In the genomic region with DNA sequence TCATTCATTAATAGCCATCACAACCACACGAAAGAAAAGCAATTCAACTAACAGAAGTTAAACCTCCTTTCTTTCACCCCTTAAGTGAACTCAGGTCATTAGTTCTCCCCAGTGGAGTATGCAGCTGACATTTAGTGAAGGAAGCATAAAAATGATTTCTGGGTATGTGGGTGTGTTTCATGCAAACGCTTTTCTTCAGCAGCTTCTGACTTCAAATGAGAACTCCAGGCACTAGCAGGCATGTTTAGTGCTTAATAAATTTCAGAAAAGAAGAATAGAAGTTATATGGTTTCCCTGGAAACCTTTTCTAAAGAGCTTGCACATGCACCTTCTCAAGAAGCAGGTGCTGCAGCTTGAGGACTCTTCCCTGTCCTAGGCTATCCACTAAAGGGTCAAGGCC, we compare ENCODE assay signal across 29 cellular contexts.
"Had no signal": no experiment of that assay in that cellular context is flagged by ENCODE, and none has a peak within 500 bp of the region (broad histone marks: within the 10 kb centered on the region; RNA-seq: fewer than 3 reads in every experiment).

No MANE protein-coding gene starts in this region.

- ATAC-seq: activated CD8-positive, alpha-beta memory T cell treated with anti-CD3 and anti-CD28 coated beads, Interleukin-2, amount 10 ng/mL, durations not matched to agents 7 days and 5 days; activated CD8-positive, alpha-beta T cell treated with anti-CD3 and anti-CD28 coated beads, Interleukin-2, amount 10 ng/mL, durations not matched to agents 7 days and 5 days; body of pancreas had no signal

- H3K27ac ChIP-seq: adrenal gland, body of pancreas, brain microvascular endothelial cell, breast epithelium, VCaP had no signal

- H3K9me3 ChIP-seq: adrenal gland, body of pancreas, breast epithelium had no signal

- H3K4me1 ChIP-seq: adrenal gland, body of pancreas, breast epithelium had no signal

- H3K36me3 ChIP-seq: adrenal gland, brain microvascular endothelial cell, breast epithelium had no signal

- H3K4me3 ChIP-seq: adrenal gland, body of pancreas, breast epithelium had no signal

- DNase-seq: activated B cell treated with CpG ODN at 0.5 μM for 24 hours; activated CD4-positive, alpha-beta memory T cell treated with anti-CD3 and anti-CD28 coated beads, Interleukin-2, amount 10 ng/mL, durations not matched to agents 7 days and 5 days; activated CD4-positive, alpha-beta T cell treated with anti-CD3 and anti-CD28 coated beads for 4 hours; activated CD4-positive, alpha-beta T cell treated with anti-CD3 and anti-CD28 coated beads, Interleukin-2, amount 10 ng/mL, durations not matched to agents 7 days and 5 days; activated CD4-positive, alpha-beta T cell treated with anti-CD3 and anti-CD28 coated beads, Interleukin-2, amount 50 U/mL, for 48 hours; activated CD4-positive, CD25-positive, alpha-beta regulatory T cell treated with anti-CD3 and anti-CD28 coated beads, Interleukin-2, amount 50 U/mL, for 72 hours; activated CD8-positive, alpha-beta memory T cell treated with anti-CD3 and anti-CD28 coated beads for 24 hours; activated CD8-positive, alpha-beta memory T cell treated with anti-CD3 and anti-CD28 coated beads, Interleukin-2, amount 10 ng/mL, durations not matched to agents 7 days and 5 days; activated CD8-positive, alpha-beta memory T cell treated with anti-CD3 and anti-CD28 coated beads, Interleukin-2, amount 50 U/mL, for 48 hours; activated CD8-positive, alpha-beta T cell treated with anti-CD3 and anti-CD28 coated beads, Interleukin-2, amount 10 ng/mL, durations not matched to agents 7 days and 5 days; activated effector memory CD4-positive, alpha-beta T cell treated with Interleukin-2 at 50 U/mL for 16 hours; activated gamma-delta T cell; activated naive CD4-positive, alpha-beta T cell treated with anti-CD3 and anti-CD28 coated beads, Interleukin-2, amount 10 ng/mL, durations not matched to agents 7 days and 5 days; activated naive CD4-positive, alpha-beta T cell treated with Interleukin-2 at 50 U/mL for 16 hours; activated T-cell treated with anti-CD3 and anti-CD28 coated beads, Interleukin-2, amount 50 U/mL, for 24 hours; activated T-cell treated with anti-CD3 and anti-CD28 coated beads, Interleukin-2, amount 50 U/mL, for 48 hours; adrenal gland; amniotic stem cell; aorta; body of pancreas; brain microvascular endothelial cell; cerebellar nuclear complex; T-helper 1 cell; T-helper 2 cell; T-helper 9 cell had no signal

- H3K27me3 ChIP-seq: adrenal gland, body of pancreas, brain microvascular endothelial cell, breast epithelium had no signal

- FAIRE-seq: astrocyte, TTC549 had no signal
